In genomic region chr12:42953021-42953420, GRCh38 we compare ENCODE assay signal across 23 cellular contexts.
A peak's percentile ranks its signal among the peaks of the same experiment; 100 is the strongest.
DNase-seq lines count a peak whose midpoint lies in the region; FAIRE-seq and TF ChIP-seq lines count a peak whose summit lies in the region.
"Had no signal": no experiment of that assay in that cellular context is flagged by ENCODE, and none has a peak within 500 bp of the region (broad histone marks: within the 10 kb centered on the region; RNA-seq: fewer than 3 reads in every experiment).

No MANE protein-coding gene starts in this region.

- POLR2A ChIA-PET in Caco-2 (lab: Charles Lee) = no interaction called here

- H3K36me3 ChIP-seq in kidney (ENCODE audit: control insufficient read depth in 1 of 2, insufficient read depth in 2 of 2, low read length in 2 of 2) (no peaks in the 10 kb centered on the region), Caco-2 (ENCODE audit: control insufficient read depth, insufficient read depth, low read length) (no peaks in the 10 kb centered on the region), WERI-Rb-1 (no peaks in the 10 kb centered on the region)
- H3K36me3 ChIP-seq: BE2C, BLaER1 had no signal

- no peaks in the 10 kb centered on the region for H3K36me3 Mint-ChIP-seq in Caco-2 (ENCODE audit: insufficient read depth, unreplicated experiment)
- H3K36me3 Mint-ChIP-seq: CD14-positive monocyte; CD4-positive, alpha-beta memory T cell; CD4-positive, CD25-positive, alpha-beta regulatory T cell; CD8-positive, alpha-beta memory T cell had no signal

- peak; percentile 25 for DNase-seq in kidney
- peak; percentile 96 for DNase-seq in myocyte (ENCODE audit: low read depth)
- DNase-seq in NCI-H1417 (lab: John Stamatoyannopoulos, UW) = no peak
- DNase-seq in Caco-2 = no peak
- no peak for DNase-seq in WERI-Rb-1
- DNase-seq: 8988T; ACHN; BE2C; C1 segment of cervical spinal cord; Calu3; CD4-positive, alpha-beta memory T cell; CD4-positive, CD25-positive, alpha-beta regulatory T cell; CD8-positive, alpha-beta memory T cell; COR-L47; DMS79 treated with DMSO at 0.1 percent for 48 hours; GF-D8 had no signal

- BruUV-seq in Caco-2 (replicated peaks; lab: Mats Ljungman, UMichigan) = no TSS peak

- H3K9ac ChIP-seq in kidney (ENCODE audit: low read length in 2 of 2) = no peak overlapping the region
- H3K9ac ChIP-seq: BLaER1 had no signal

- H3K9me3 Mint-ChIP-seq in Caco-2 (ENCODE audit: unreplicated experiment) = peaks cover 72% of the 10 kb centered on the region

- no peak overlapping the region for H3K4me3 ChIP-seq in kidney (ENCODE audit: low read length in 2 of 2)
- no peak overlapping the region for H3K4me3 ChIP-seq in Caco-2 (ENCODE audit: low read depth, low read length)
- no peak overlapping the region for H3K4me3 ChIP-seq in WERI-Rb-1 (ENCODE audit: low read depth, low read length)
- H3K4me3 ChIP-seq: BLaER1 had no signal

- peaks cover 20% of the 10 kb centered on the region for H3K4me1 Mint-ChIP-seq in Caco-2 (ENCODE audit: low read depth, unreplicated experiment)
- H3K4me1 Mint-ChIP-seq: CD14-positive monocyte; CD4-positive, alpha-beta memory T cell; CD4-positive, CD25-positive, alpha-beta regulatory T cell; CD8-positive, alpha-beta memory T cell had no signal

- H3K27me3 Mint-ChIP-seq in Caco-2 (ENCODE audit: insufficient read depth, unreplicated experiment) = no peaks in the 10 kb centered on the region
- H3K27me3 Mint-ChIP-seq: CD4-positive, alpha-beta memory T cell; CD4-positive, CD25-positive, alpha-beta regulatory T cell; CD8-positive, alpha-beta memory T cell had no signal

- no peak for FAIRE-seq in kidney (lab: Jason Lieb, UNC)
- FAIRE-seq: A204.1, D721Med, G401.6, GM12891, GM19239 had no signal

- intact Hi-C loops in kidney (cut with DNase I) (no loop called here), Caco-2 (cut with micrococcal nuclease; ENCODE audit: unreplicated experiment) (no loop called here)

- CTCF ChIA-PET in Caco-2 (lab: Charles Lee) = no interaction called here

- no peak overlapping the region for H3K4me3 Mint-ChIP-seq in Caco-2 (ENCODE audit: unreplicated experiment)
- H3K4me3 Mint-ChIP-seq: CD14-positive monocyte; CD4-positive, alpha-beta memory T cell; CD4-positive, CD25-positive, alpha-beta regulatory T cell; CD8-positive, alpha-beta memory T cell had no signal

- H3K27me3 ChIP-seq in Caco-2 (replicated peaks; ENCODE audit: control insufficient read depth, insufficient read depth, low read length) = no peaks in the 10 kb centered on the region
- no peaks in the 10 kb centered on the region for H3K27me3 ChIP-seq in WERI-Rb-1 (ENCODE audit: insufficient read depth, low read depth, severe bottlenecking)
- H3K27me3 ChIP-seq: BE2C, BLaER1 had no signal

- H3K27ac ChIP-seq in kidney (ENCODE audit: low read depth in 2 of 2, low read length in 2 of 2) = no peak overlapping the region
- H3K27ac ChIP-seq in WERI-Rb-1 = no peak overlapping the region
- H3K27ac ChIP-seq: BLaER1 had no signal

- no peaks in the 10 kb centered on the region for H3K9me3 ChIP-seq in kidney (ENCODE audit: control insufficient read depth in 1 of 2, low read length in 2 of 2)
- peaks cover 12% of the 10 kb centered on the region; the same call in 1 of the 2 replicates for H3K9me3 ChIP-seq in Caco-2
- no peaks in the 10 kb centered on the region for H3K9me3 ChIP-seq in WERI-Rb-1 (ENCODE audit: severe bottlenecking)
- H3K9me3 ChIP-seq: BE2C, BLaER1 had no signal

- TF ChIP-seq CTCF in kidney (IDR thresholded peaks at IDR 0.05; ENCODE audit: borderline replicate concordance, extremely low read depth, insufficient read depth) = no peak
- TF ChIP-seq CTCF in Caco-2 (IDR thresholded peaks at IDR 0.05; ENCODE audit: insufficient read depth in 1 of 2, low read depth in 1 of 2, low read length in 1 of 2, severe bottlenecking in 1 of 2, unreplicated experiment in 1 of 2) = no peak
- TF ChIP-seq CTCF in WERI-Rb-1 (IDR thresholded peaks at IDR 0.05; ENCODE audit: low read depth, low read length) = no peak

- H3K27ac Mint-ChIP-seq in Caco-2 (ENCODE audit: unreplicated experiment) = no peak overlapping the region
- H3K27ac Mint-ChIP-seq: CD14-positive monocyte; CD4-positive, alpha-beta memory T cell; CD4-positive, CD25-positive, alpha-beta regulatory T cell; CD8-positive, alpha-beta memory T cell had no signal

- H3K4me1 ChIP-seq in kidney (ENCODE audit: control insufficient read depth in 1 of 2, insufficient read depth in 1 of 2, low read depth in 1 of 2, low read length in 2 of 2) = no peaks in the 10 kb centered on the region
- H3K4me1 ChIP-seq in Caco-2 = no peaks in the 10 kb centered on the region
- H3K4me1 ChIP-seq: BLaER1 had no signal

Comparison
In these comparisons a context has a peak if more than half of its experiments do, and no peak if none do; other contexts are left out.
1. DNase-seq: peak in kidney (single experiment) and myocyte (single experiment); none in NCI-H1417 (0 of 3), Caco-2 (0 of 2) and WERI-Rb-1 (single experiment).